ENCODE assay signal across 8 cellular contexts in genomic region chr3:179046497-179047353, GRCh38. TPM values are rescaled to one million over a fixed set of nuclear protein-coding genes. Genes with fewer than 3 reads are reported as not detected.
DNase-seq lines count a peak whose midpoint lies in the region; ATAC-seq, FAIRE-seq and TF ChIP-seq lines count a peak whose summit lies in the region.

No MANE protein-coding gene starts in this region.

- no peaks in the 10 kb centered on the region for H3K27me3 ChIP-seq in H9 (ENCODE audit: insufficient read depth, low read length)
- H3K27me3 ChIP-seq in mesendoderm (ENCODE audit: insufficient read depth, low read length, poor library complexity): no peaks in the 10 kb centered on the region

- no peak for TF ChIP-seq CTCF in mucosa of descending colon (IDR thresholded peaks at IDR 0.05)
- TF ChIP-seq CTCF in H9 (conservative IDR thresholded peaks at IDR 0.05): no peak

- H2BK15ac ChIP-seq in H9 (ENCODE audit: low read depth, low read length) (no peak overlapping the region), mesendoderm (replicated peaks; ENCODE audit: low read depth) (no peak overlapping the region)

- H4K8ac ChIP-seq in H9 (replicated peaks; ENCODE audit: insufficient read length, low read depth, low read length) (no peak overlapping the region), mesendoderm (ENCODE audit: low read depth, low read length) (no peak overlapping the region)

- H4K91ac ChIP-seq in H9 (ENCODE audit: insufficient read length, low read depth, low read length): no peak overlapping the region

- H3K23ac ChIP-seq in H9 (ENCODE audit: insufficient read length, low read depth, low read length): no peak overlapping the region
- no peak overlapping the region for H3K23ac ChIP-seq in mesendoderm (ENCODE audit: low read length)

- H3K4me1 Mint-ChIP-seq in H9: peaks cover 0 to 12% of the 10 kb centered on the region in 2 experiments; a peak in 2 of 4 replicates

- peaks cover 5 to 10% of the 10 kb centered on the region in 2 experiments; a peak in 3 of 5 replicates for H3K9me3 Mint-ChIP-seq in H9

- peaks cover 0 to 14% (median 5%) of the 10 kb centered on the region in 3 experiments; a peak in 4 of 7 replicates for H3K36me3 Mint-ChIP-seq in H9 (ENCODE audit: insufficient read depth in 1 of 3, low read depth in 3 of 3)

- H3K27ac ChIP-seq in H9 (ENCODE audit: insufficient read length, low read depth, low read length): no peak overlapping the region
- H3K27ac ChIP-seq in mesendoderm (ENCODE audit: low read depth, low read length): no peak overlapping the region

- no peak overlapping the region for H2BK20ac ChIP-seq in H9 (ENCODE audit: low read depth, low read length, poor library complexity, severe bottlenecking)

- H3K4me1 ChIP-seq in mucosa of descending colon (ENCODE audit: low read depth) (no peaks in the 10 kb centered on the region), H9 (ENCODE audit: insufficient read depth, low read length) (no peaks in the 10 kb centered on the region), mesendoderm (ENCODE audit: control insufficient read depth, low read depth, low read length) (no peaks in the 10 kb centered on the region)

- no peaks in the 10 kb centered on the region for H3K23me2 ChIP-seq in H9 (ENCODE audit: insufficient read length, low read depth, low read length, poor library complexity, severe bottlenecking)

- H3K9me3 ChIP-seq in mucosa of descending colon: no peaks in the 10 kb centered on the region
- H3K9me3 ChIP-seq in H9 (ENCODE audit: control insufficient read depth, low read depth, low read length): no peaks in the 10 kb centered on the region

- no peak overlapping the region for H3T11ph ChIP-seq in H9 (ENCODE audit: low read length)

- H3K27me3 Mint-ChIP-seq in H9 (ENCODE audit: low read depth): no peaks in the 10 kb centered on the region

- H3K79me2 ChIP-seq in H9 (ENCODE audit: insufficient read depth, low read length): no peaks in the 10 kb centered on the region; the same call in 1 of the 2 replicates
- H3K79me2 ChIP-seq in mesendoderm (ENCODE audit: control insufficient read depth, insufficient read depth, low read length): no peaks in the 10 kb centered on the region

- no peak overlapping the region for H3K18ac ChIP-seq in H9 (ENCODE audit: insufficient read length, low read depth, low read length)
- H3K18ac ChIP-seq in mesendoderm (ENCODE audit: low read length): no peak overlapping the region

- no peaks in the 10 kb centered on the region for H4K20me1 ChIP-seq in H9 (ENCODE audit: control insufficient read depth, insufficient read depth, insufficient read length)

- H3K4ac ChIP-seq in H9 (ENCODE audit: low read depth, low read length) (no peak overlapping the region), mesendoderm (ENCODE audit: low read depth, low read length) (no peak overlapping the region)

- H2AFZ ChIP-seq in H9 (ENCODE audit: low read length): no peak overlapping the region

- WGBS in H9 (ENCODE audit: extremely low coverage, insufficient read length, low lambda C conversion rate): no CpG with 5 or more reads among the region's 8 CpGs
- no CpG with 5 or more reads among the region's 8 CpGs for WGBS in mesendoderm (ENCODE audit: extremely low coverage, insufficient coverage, low lambda C conversion rate)

- H3K4me3 ChIP-seq in mucosa of descending colon (no peak overlapping the region), mesendoderm (ENCODE audit: low read length) (no peak overlapping the region)

- H2BK120ac ChIP-seq in H9 (ENCODE audit: low read depth, low read length, poor library complexity, severe bottlenecking) (no peak overlapping the region), mesendoderm (ENCODE audit: low read depth, low read length) (no peak overlapping the region)

- H3K36me3 ChIP-seq in mucosa of descending colon (ENCODE audit: low read depth): no peaks in the 10 kb centered on the region
- no peaks in the 10 kb centered on the region for H3K36me3 ChIP-seq in mesendoderm (ENCODE audit: control insufficient read depth, insufficient read depth, low read length)

- H2BK12ac ChIP-seq in H9 (ENCODE audit: insufficient read length, low read depth, low read length): no peak overlapping the region

- peak; percentile 95 for FAIRE-seq in GM18507 (lab: Jason Lieb, UNC)

- H3K9ac ChIP-seq in H9 (ENCODE audit: extremely low read depth, insufficient read length, low read length) (no peak overlapping the region), mesendoderm (ENCODE audit: low read length) (no peak overlapping the region)

- H3K27ac Mint-ChIP-seq in H9: peak overlapping the region in 1 of 3 experiments; percentile 15; a peak in 1 of 7 replicates

- H4K5ac ChIP-seq in H9 (ENCODE audit: insufficient read length, low read depth, low read length): no peak overlapping the region
- H4K5ac ChIP-seq in mesendoderm (ENCODE audit: low read length): no peak overlapping the region

- DNase-seq in GM18507 (ENCODE audit: extremely low spot score, insufficient read length, low read depth) (peak; percentile 18), mucosa of descending colon (no peak), H9 (no peak), mesendoderm (no peak), NCI-H2227 treated with DMSO at 0.1 percent for 48 hours (lab: John Stamatoyannopoulos, UW) (no peak)
- DNase-seq in effector CD4-positive, alpha-beta T cell: no peak

- H3K56ac ChIP-seq in H9 (ENCODE audit: insufficient read length, low read depth, low read length) (no peak overlapping the region), mesendoderm (ENCODE audit: low read length) (no peak overlapping the region)

- H3K79me1 ChIP-seq in H9 (ENCODE audit: insufficient read depth, low read depth, low read length, poor library complexity, severe bottlenecking) (no peaks in the 10 kb centered on the region), mesendoderm (ENCODE audit: low read length) (no peaks in the 10 kb centered on the region)

- no peak overlapping the region for H2BK5ac ChIP-seq in H9 (ENCODE audit: insufficient read length, low read length)
- H2BK5ac ChIP-seq in mesendoderm (ENCODE audit: low read length): no peak overlapping the region

- H3K4me2 ChIP-seq in H9 (ENCODE audit: insufficient read depth, insufficient read length, low read length) (no peak overlapping the region), mesendoderm (ENCODE audit: low read length) (no peak overlapping the region)

- peak; percentile 92 for ATAC-seq in GM21717 (IDR thresholded peaks at IDR 0.05; ENCODE audit: unreplicated experiment)
- ATAC-seq in HG03575 (IDR thresholded peaks at IDR 0.05; ENCODE audit: extremely low read depth, insufficient number of reproducible peaks, low FRiP score, unreplicated experiment): peak; percentile 47
- ATAC-seq in mucosa of descending colon: peak; percentile 23

- intact Hi-C loops in mucosa of descending colon (cut with DNase I, micrococcal nuclease): no loop called here

- H2AK5ac ChIP-seq in H9 (ENCODE audit: insufficient read length, low read length) (no peak overlapping the region), mesendoderm (ENCODE audit: low read length) (no peak overlapping the region)

- H3K4me3 Mint-ChIP-seq in H9: no peak overlapping the region

- H3K14ac ChIP-seq in H9 (ENCODE audit: insufficient read depth, low read length): no peak overlapping the region

RNA-seq across cellular contexts. Expression of gene ZMAT3, which starts 24.9 kb away (rescaled TPM):
- 10 to 100 TPM in 1 of 3 donors, 1 to 10 TPM in 2; 9.3 to 22.2 (median 9.5) TPM for total RNA-seq in mucosa of descending colon
- total RNA-seq in H9 (2021): 9.4 and 10.5 TPM in 2 replicates
- 3.9 TPM for polyA plus RNA-seq in mesendoderm (2013, experiment 1 of 2)
- polyA plus RNA-seq in mesendoderm (2013, experiment 2 of 2): 3.6 TPM

Comparison
In these comparisons a context has a peak if more than half of its experiments do, and no peak if none do; other contexts are left out.
1. ATAC-seq: peak in every context shown above with its lines; median percentile 92 in GM21717; 47 in HG03575; 23 in mucosa of descending colon.